In genomic region chr7:80428161-80429054, GRCh38 we compare ENCODE assay signal across 8 cellular contexts.
DNase-seq lines count a peak whose midpoint lies in the region; ATAC-seq, FAIRE-seq and TF ChIP-seq lines count a peak whose summit lies in the region.

No MANE protein-coding gene starts in this region.

- in situ Hi-C loops in brain microvascular endothelial cell (cut with HindIII; ENCODE audit: low pct_ligation_motif_present, low sequenced_read_pairs), result no loop called here

- no peak overlapping the region for H3K4me3 ChIP-seq in brain microvascular endothelial cell (ENCODE audit: low read depth, low read length)
- no peak overlapping the region for H3K4me3 ChIP-seq in keratinocyte (ENCODE audit: control insufficient read depth in 2 of 3, extremely low read depth in 1 of 3, insufficient read depth in 2 of 3, low read depth in 1 of 3, low read length in 3 of 3)
- H3K4me3 ChIP-seq in MG63, result no peak overlapping the region

- no peak overlapping the region for H3K4me2 ChIP-seq in keratinocyte (ENCODE audit: control insufficient read depth, extremely low read depth, insufficient read depth, low read depth, low read length)

- FAIRE-seq in keratinocyte (lab: Jason Lieb, UNC), result peak; percentile 89
- peak; percentile 27 for FAIRE-seq in urothelium cell line (lab: Jason Lieb, UNC)

- H3K27me3 ChIP-seq in brain microvascular endothelial cell (replicated peaks) (no peaks in the 10 kb centered on the region), keratinocyte (ENCODE audit: control insufficient read depth, extremely low read depth, insufficient read depth, low read length) (no peaks in the 10 kb centered on the region), MG63 (no peaks in the 10 kb centered on the region)

- no peaks in the 10 kb centered on the region for H3K79me2 ChIP-seq in keratinocyte (ENCODE audit: control insufficient read depth, insufficient read depth, low read length)

- H3K9me3 ChIP-seq in keratinocyte (ENCODE audit: control insufficient read depth, low read depth, low read length) (no peaks in the 10 kb centered on the region), MG63 (no peaks in the 10 kb centered on the region)

- dilution Hi-C loops in keratinocyte (cut with MboI; ENCODE audit: extremely low pct_ligation_motif_present, low sequenced_read_pairs), result loop anchor here (25.0 kb wide), 1 partner anchor 234 kb away; no protein-coding TSS in a partner anchor

- H4K20me1 ChIP-seq in keratinocyte (ENCODE audit: control insufficient read depth, extremely low read depth, insufficient read depth, low read length), result no peaks in the 10 kb centered on the region

- H3K36me3 ChIP-seq in brain microvascular endothelial cell (replicated peaks) (no peaks in the 10 kb centered on the region), keratinocyte (ENCODE audit: control insufficient read depth in 2 of 2, extremely low read depth in 1 of 2, insufficient read depth in 2 of 2, low read length in 2 of 2) (no peaks in the 10 kb centered on the region), MG63 (no peaks in the 10 kb centered on the region)

- DNase-seq in HCEC 1CT (peak; percentile 76), NCI-H2227 (lab: John Stamatoyannopoulos, UW; ENCODE audit: unreplicated experiment) (peak; percentile 60), brain microvascular endothelial cell (peak; percentile 57), keratinocyte (ENCODE audit: low read depth, low spot score) (no peak), urothelium cell line (ENCODE audit: low spot score) (peak; percentile 74), MG63 (no peak)

- no peaks in the 10 kb centered on the region for H3K9me1 ChIP-seq in keratinocyte (ENCODE audit: control insufficient read depth, extremely low read depth, insufficient read depth, low read length)

- no peaks in the 10 kb centered on the region for H3K4me1 ChIP-seq in keratinocyte (ENCODE audit: control insufficient read depth, extremely low read depth, insufficient read depth, low read length)

- no peak for ATAC-seq in HG02759 (IDR thresholded peaks at IDR 0.05; ENCODE audit: unreplicated experiment)

- no peak overlapping the region for H3K27ac ChIP-seq in C4-2B
- H3K27ac ChIP-seq in brain microvascular endothelial cell, result no peak overlapping the region
- no peak overlapping the region for H3K27ac ChIP-seq in keratinocyte (ENCODE audit: control insufficient read depth, insufficient read depth, low read length)

- H2AFZ ChIP-seq in keratinocyte (ENCODE audit: control insufficient read depth, low read length), result no peak overlapping the region

- peak; percentile 94 for TF ChIP-seq CTCF in C4-2B (conservative IDR thresholded peaks at IDR 0.05)
- TF ChIP-seq CTCF in brain microvascular endothelial cell (IDR thresholded peaks at IDR 0.05; ENCODE audit: low read depth, low read length, missing control alignments), result peak; percentile 61
- peak; percentile 52 to 57 (median 56) for TF ChIP-seq CTCF in keratinocyte (optimal IDR thresholded peaks at IDR 0.05 in 1 of 3, IDR thresholded peaks at IDR 0.05 in 1 of 3, conservative IDR thresholded peaks at IDR 0.05 in 1 of 3; ENCODE audit: extremely low read depth in 1 of 3, insufficient read depth in 2 of 3, low read length in 3 of 3)

- no peak overlapping the region for H3K9ac ChIP-seq in keratinocyte (ENCODE audit: control insufficient read depth, extremely low read depth, insufficient read depth, low read length)

Comparison
In these comparisons a context has a peak if more than half of its experiments do, and no peak if none do; other contexts are left out.
1. DNase-seq: peak in HCEC 1CT (single experiment), NCI-H2227 (single experiment), brain microvascular endothelial cell (single experiment) and urothelium cell line (single experiment); none in keratinocyte (single experiment) and MG63 (single experiment).
2. Peak in every context shown above with its lines, with median percentiles within 50 percentile points of each other: CTCF ChIP-seq.